Comparison of ENCODE assay signal across 15 cellular contexts in genomic region chr10:15621116-15621515, GRCh38.
"Had no signal": no experiment of that assay in that cellular context is flagged by ENCODE, and none has a peak within 500 bp of the region (broad histone marks: within the 10 kb centered on the region; RNA-seq: fewer than 3 reads in every experiment).

No MANE protein-coding gene starts in this region.

- H3K27me3 Mint-ChIP-seq: type B pancreatic cell had no signal

- H3K36me3 Mint-ChIP-seq: naive thymus-derived CD4-positive, alpha-beta T cell had no signal

- H3K4me1 ChIP-seq: psoas muscle, right lobe of liver had no signal

- H3K27ac ChIP-seq: psoas muscle, right lobe of liver, stomach had no signal

- H3K27ac Mint-ChIP-seq: naive thymus-derived CD4-positive, alpha-beta T cell; nephron progenitor cell; type B pancreatic cell had no signal

- H3K4me3 Mint-ChIP-seq: naive thymus-derived CD4-positive, alpha-beta T cell; nephron progenitor cell; type B pancreatic cell had no signal

- H3K27me3 ChIP-seq: heart right ventricle, right lobe of liver, stomach had no signal

- H3K9me3 ChIP-seq: heart right ventricle, psoas muscle, right lobe of liver, stomach had no signal

- H3K4me3 ChIP-seq: heart right ventricle, lung, psoas muscle, right lobe of liver, stomach had no signal

- DNase-seq: dermis blood vessel endothelial cell; heart right ventricle; hypothalamus; kidney glomerular epithelial cell; mesendoderm; naive thymus-derived CD4-positive, alpha-beta T cell; nephron progenitor cell; psoas muscle; retina; right lobe of liver; stimulated activated naive CD4-positive, alpha-beta T cell; stomach; substantia nigra had no signal

- H3K36me3 ChIP-seq: heart right ventricle, right lobe of liver, stomach had no signal

- H3K9me3 Mint-ChIP-seq: nephron progenitor cell, type B pancreatic cell had no signal
